Comparison of ENCODE assay signal across 19 cellular contexts in the genomic region with DNA sequence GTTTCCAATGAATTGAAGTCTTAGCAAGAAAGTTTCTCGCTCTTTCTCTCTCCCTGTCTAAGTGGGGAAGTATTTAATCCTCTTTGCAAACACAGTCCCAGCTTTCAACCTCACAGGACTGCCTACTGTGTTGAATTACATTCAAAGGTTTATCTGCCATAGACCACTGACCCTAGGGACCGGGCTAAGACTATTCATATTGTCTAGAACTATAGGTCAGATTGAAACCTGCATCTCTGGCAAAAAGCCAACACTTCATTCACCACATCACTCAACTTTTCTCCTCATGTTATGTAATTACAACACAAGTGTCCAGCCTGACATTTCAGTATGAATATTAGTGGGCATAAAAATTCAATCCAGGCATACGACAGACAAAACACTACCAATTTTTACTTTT.
DNase-seq lines count a peak whose midpoint lies in the region; ATAC-seq, FAIRE-seq and TF ChIP-seq lines count a peak whose summit lies in the region.
"Had no signal": no experiment of that assay in that cellular context is flagged by ENCODE, and none has a peak within 500 bp of the region (broad histone marks: within the 10 kb centered on the region; RNA-seq: fewer than 3 reads in every experiment).

No MANE protein-coding gene starts in this region.

- H3K9me3 Mint-ChIP-seq in neural progenitor cell, result no peaks in the 10 kb centered on the region
- H3K9me3 Mint-ChIP-seq: activated naive CD8-positive, alpha-beta T cell treated with anti-CD3 and anti-CD28 coated beads, Interleukin-2, amount 50 U/mL, for 24 hours; activated T-cell treated with anti-CD3 and anti-CD28 coated beads, Interleukin-2, amount 50 U/mL, for 4 hours; CD14-positive monocyte; stimulated activated naive CD8-positive, alpha-beta T cell treated with anti-CD3 and anti-CD28 coated beads, Interleukin-15, amount 100 ng/mL, for 72 hours; T-helper 1 cell treated with Interleukin-12 subunit alpha and Interleukin-12 subunit beta and Interleukin-4 antibody, amounts not matched to agents 30 μg/mL and 1 μg/mL, for 36 hours had no signal

- H3K9me3 ChIP-seq in neural progenitor cell (ENCODE audit: low read depth), result no peaks in the 10 kb centered on the region
- H3K9me3 ChIP-seq: gastroesophageal sphincter had no signal

- H3K9ac ChIP-seq in neural progenitor cell, result no peak overlapping the region

- TF ChIP-seq CTCF in neural progenitor cell (IDR thresholded peaks at IDR 0.05), result no peak

- H3K79me2 ChIP-seq in neural progenitor cell (ENCODE audit: low read depth), result no peaks in the 10 kb centered on the region

- no peaks in the 10 kb centered on the region for H3K27me3 Mint-ChIP-seq in neural progenitor cell (ENCODE audit: insufficient read depth, low read depth)
- H3K27me3 Mint-ChIP-seq: activated naive CD8-positive, alpha-beta T cell treated with anti-CD3 and anti-CD28 coated beads, Interleukin-2, amount 50 U/mL, for 24 hours; central memory CD8-positive, alpha-beta T cell had no signal

- no peak overlapping the region for H3K4me3 Mint-ChIP-seq in neural progenitor cell
- H3K4me3 Mint-ChIP-seq: activated naive CD8-positive, alpha-beta T cell treated with anti-CD3 and anti-CD28 coated beads, Interleukin-2, amount 50 U/mL, for 24 hours; activated T-cell treated with anti-CD3 and anti-CD28 coated beads, Interleukin-2, amount 50 U/mL, for 4 hours; CD14-positive monocyte; central memory CD8-positive, alpha-beta T cell; stimulated activated naive CD8-positive, alpha-beta T cell treated with anti-CD3 and anti-CD28 coated beads, Interleukin-15, amount 100 ng/mL, for 72 hours; T-helper 1 cell treated with Interleukin-12 subunit alpha and Interleukin-12 subunit beta and Interleukin-4 antibody, amounts not matched to agents 30 μg/mL and 1 μg/mL, for 36 hours had no signal

- peaks cover 21% of the 10 kb centered on the region for H3K4me1 ChIP-seq in neural progenitor cell

- peak overlapping the region; percentile 51 for H3K4me2 ChIP-seq in neural progenitor cell

- ATAC-seq in HG02571 (IDR thresholded peaks at IDR 0.05; ENCODE audit: unreplicated experiment) (peak; percentile 30), HG03159 (IDR thresholded peaks at IDR 0.05; ENCODE audit: unreplicated experiment) (peak; percentile 42)
- ATAC-seq: activated naive CD8-positive, alpha-beta T cell treated with anti-CD3 and anti-CD28 coated beads, Interleukin-2, amount 50 U/mL, for 24 hours; activated T-cell treated with anti-CD3 and anti-CD28 coated beads, Interleukin-2, amount 50 U/mL, for 4 hours had no signal

- H3K27ac ChIP-seq in neural progenitor cell, result no peak overlapping the region
- H3K27ac ChIP-seq: 22Rv1 had no signal

- no peak for FAIRE-seq in HTR-8/SVneo (lab: Jason Lieb, UNC)
- FAIRE-seq: endometrium had no signal

- H3K27ac Mint-ChIP-seq in neural progenitor cell, result no peak overlapping the region
- H3K27ac Mint-ChIP-seq: activated naive CD8-positive, alpha-beta T cell treated with anti-CD3 and anti-CD28 coated beads, Interleukin-2, amount 50 U/mL, for 24 hours; CD14-positive monocyte; stimulated activated naive CD8-positive, alpha-beta T cell treated with anti-CD3 and anti-CD28 coated beads, Interleukin-15, amount 100 ng/mL, for 72 hours; T-helper 1 cell treated with Interleukin-12 subunit alpha and Interleukin-12 subunit beta and Interleukin-4 antibody, amounts not matched to agents 30 μg/mL and 1 μg/mL, for 36 hours had no signal

- H3K4me3 ChIP-seq in neural progenitor cell, result no peak overlapping the region
- H3K4me3 ChIP-seq: gastroesophageal sphincter, smooth muscle cell had no signal

- H2AFZ ChIP-seq in neural progenitor cell (replicated peaks), result no peak overlapping the region

- H3K27me3 ChIP-seq in neural progenitor cell, result no peaks in the 10 kb centered on the region
- H3K27me3 ChIP-seq: gastroesophageal sphincter had no signal

- H3K36me3 ChIP-seq in neural progenitor cell, result no peaks in the 10 kb centered on the region
- H3K36me3 ChIP-seq: gastroesophageal sphincter had no signal

- peaks cover 9% of the 10 kb centered on the region for H3F3A ChIP-seq in neural progenitor cell (ENCODE audit: low read depth)

- H3K36me3 Mint-ChIP-seq in neural progenitor cell, result no peaks in the 10 kb centered on the region
- H3K36me3 Mint-ChIP-seq: CD14-positive monocyte had no signal

- H4K20me1 ChIP-seq in neural progenitor cell (ENCODE audit: low read depth), result no peaks in the 10 kb centered on the region

- DNase-seq in DMS53 (lab: John Stamatoyannopoulos, UW) (peak; percentile 2), DMS53 treated with DMSO at 0.1 percent for 48 hours (lab: John Stamatoyannopoulos, UW; ENCODE audit: unreplicated experiment) (no peak), neural progenitor cell (ENCODE audit: low spot score) (peak; percentile 51), HTR-8/SVneo (ENCODE audit: insufficient read length, low spot score) (no peak), NCI-H187 (lab: John Stamatoyannopoulos, UW) (no peak), T-helper 2 cell (no peak)
- DNase-seq: activated naive CD8-positive, alpha-beta T cell treated with anti-CD3 and anti-CD28 coated beads, Interleukin-2, amount 50 U/mL, for 24 hours; activated T-cell treated with anti-CD3 and anti-CD28 coated beads, Interleukin-2, amount 50 U/mL, for 4 hours; GOT3; stimulated activated naive CD8-positive, alpha-beta T cell treated with anti-CD3 and anti-CD28 coated beads, Interleukin-15, amount 100 ng/mL, for 72 hours had no signal

- H3K4me1 Mint-ChIP-seq in neural progenitor cell, result peaks cover 22% of the 10 kb centered on the region
- H3K4me1 Mint-ChIP-seq: activated naive CD8-positive, alpha-beta T cell treated with anti-CD3 and anti-CD28 coated beads, Interleukin-2, amount 50 U/mL, for 24 hours; CD14-positive monocyte; central memory CD8-positive, alpha-beta T cell; stimulated activated naive CD8-positive, alpha-beta T cell treated with anti-CD3 and anti-CD28 coated beads, Interleukin-15, amount 100 ng/mL, for 72 hours had no signal

Comparison
In these comparisons a context has a peak if more than half of its experiments do, and no peak if none do; other contexts are left out.
1. DNase-seq: peak in DMS53 (single experiment) and neural progenitor cell (single experiment); none in DMS53 treated with DMSO at 0.1 percent for 48 hours (single experiment), HTR-8/SVneo (single experiment), NCI-H187 (0 of 2) and T-helper 2 cell (0 of 5).